Comparison of ENCODE assay signal across 23 cellular contexts in genomic region chr4:29073571-29073970, GRCh38.
DNase-seq lines count a peak whose midpoint lies in the region; ATAC-seq, FAIRE-seq and TF ChIP-seq lines count a peak whose summit lies in the region.
"Had no signal": no experiment of that assay in that cellular context is flagged by ENCODE, and none has a peak within 500 bp of the region (broad histone marks: within the 10 kb centered on the region; RNA-seq: fewer than 3 reads in every experiment).

No MANE protein-coding gene starts in this region.

- H2AK5ac ChIP-seq in mesendoderm (ENCODE audit: low read length) = no peak overlapping the region

- H3K36me3 Mint-ChIP-seq in endodermal cell (ENCODE audit: low read depth) = peaks cover 4% of the 10 kb centered on the region
- H3K36me3 Mint-ChIP-seq: CD8-positive, alpha-beta T cell had no signal

- H3K9ac ChIP-seq in endodermal cell (ENCODE audit: extremely low read depth, low read length, poor library complexity, severe bottlenecking) = no peak overlapping the region
- H3K9ac ChIP-seq in mesendoderm (ENCODE audit: low read length) = no peak overlapping the region
- H3K9ac ChIP-seq in kidney (ENCODE audit: low read length in 2 of 2) = no peak overlapping the region
- H3K9ac ChIP-seq: BLaER1 treated with 17β-estradiol and CSF1 and Interleukin-3, amounts not matched to agents 10 nM and 100 nM had no signal

- no peak overlapping the region for H3K4me3 Mint-ChIP-seq in endodermal cell
- H3K4me3 Mint-ChIP-seq: B cell; CD4-positive, alpha-beta T cell; CD8-positive, alpha-beta T cell had no signal

- TF ChIP-seq POLR2A in gastrocnemius medialis (IDR thresholded peaks at IDR 0.05) = no peak

- H2BK120ac ChIP-seq in mesendoderm (ENCODE audit: low read depth, low read length) = no peak overlapping the region

- no peak for FAIRE-seq in kidney (lab: Jason Lieb, UNC)
- FAIRE-seq: A204.1, D721Med, G401.6, GM12891, GM18507 had no signal

- TF ChIP-seq CTCF in endodermal cell (conservative IDR thresholded peaks at IDR 0.05) (peak; percentile 33), gastrocnemius medialis (IDR thresholded peaks at IDR 0.05 in 4 of 5, conservative IDR thresholded peaks at IDR 0.05 in 1 of 5) (no peak), kidney (IDR thresholded peaks at IDR 0.05; ENCODE audit: borderline replicate concordance, extremely low read depth, insufficient read depth) (no peak)

- no peak overlapping the region for H3K23ac ChIP-seq in mesendoderm (ENCODE audit: low read length)

- H3K4ac ChIP-seq in mesendoderm (ENCODE audit: low read depth, low read length) = no peak overlapping the region

- peak; percentile 44 for DNase-seq in NCI-H226
- DNase-seq in endodermal cell = no peak
- peak; percentile 94 for DNase-seq in mesendoderm
- no peak for DNase-seq in NCI-H524 treated with DMSO at 0.1 percent for 48 hours (lab: John Stamatoyannopoulos, UW)
- DNase-seq in GOT3 (lab: John Stamatoyannopoulos, UW) = no peak
- DNase-seq in gastrocnemius medialis = no peak
- DNase-seq in kidney = no peak
- DNase-seq: 8988T; AML-193; Caco-2; Calu3; CD4-positive, alpha-beta T cell; CD8-positive, alpha-beta T cell; DMS79 treated with DMSO at 0.1 percent for 48 hours; GF-D8 had no signal

- H3K4me1 ChIP-seq in endodermal cell (ENCODE audit: control insufficient read depth, insufficient read depth, low read length) (peaks cover 4% of the 10 kb centered on the region), mesendoderm (ENCODE audit: control insufficient read depth, low read depth, low read length) (no peaks in the 10 kb centered on the region), gastrocnemius medialis (no peaks in the 10 kb centered on the region), kidney (ENCODE audit: control insufficient read depth in 1 of 2, insufficient read depth in 1 of 2, low read depth in 1 of 2, low read length in 2 of 2) (no peaks in the 10 kb centered on the region)
- H3K4me1 ChIP-seq: BLaER1 treated with 17β-estradiol and CSF1 and Interleukin-3, amounts not matched to agents 10 nM and 100 nM; Caco-2 had no signal

- intact Hi-C loops in gastrocnemius medialis (cut with DNase I; ENCODE audit: low total_unique reads) (no loop called here), kidney (cut with DNase I) (no loop called here)

- in situ Hi-C loops in gastrocnemius medialis (cut with MboI; ENCODE audit: low sequenced_read_pairs in 4 of 4) = no loop called here

- WGBS in endodermal cell (ENCODE audit: insufficient coverage in 1 of 2, insufficient read length in 1 of 2), 2 experiments = 54 to 67% methylated on average over 1 of the region's 1 CpG
- WGBS in mesendoderm (ENCODE audit: extremely low coverage, insufficient coverage, low lambda C conversion rate) = no CpG with 5 or more reads among the region's 1 CpG

- no peaks in the 10 kb centered on the region for H3K79me2 ChIP-seq in mesendoderm (ENCODE audit: control insufficient read depth, insufficient read depth, low read length)

- H3K9me3 Mint-ChIP-seq in endodermal cell = peaks cover 19% of the 10 kb centered on the region

- no peak overlapping the region for H3K18ac ChIP-seq in mesendoderm (ENCODE audit: low read length)

- H3K27ac Mint-ChIP-seq in endodermal cell = no peak overlapping the region
- H3K27ac Mint-ChIP-seq: B cell; CD4-positive, alpha-beta T cell; CD8-positive, alpha-beta T cell had no signal

- no peak for ATAC-seq in gastrocnemius medialis
- ATAC-seq: CD8-positive, alpha-beta T cell had no signal

- H3K27ac ChIP-seq in endodermal cell (ENCODE audit: low read depth, low read length) (no peak overlapping the region), mesendoderm (ENCODE audit: low read depth, low read length) (no peak overlapping the region), gastrocnemius medialis (no peak overlapping the region), kidney (ENCODE audit: low read depth in 2 of 2, low read length in 2 of 2) (no peak overlapping the region)
- H3K27ac ChIP-seq: BLaER1 treated with 17β-estradiol and CSF1 and Interleukin-3, amounts not matched to agents 10 nM and 100 nM; C4-2B had no signal

- peaks cover 11% of the 10 kb centered on the region for H3K4me1 Mint-ChIP-seq in endodermal cell
- H3K4me1 Mint-ChIP-seq: B cell had no signal

- H3K9me3 ChIP-seq in endodermal cell (ENCODE audit: control insufficient read depth, low read length) (peaks cover 35% of the 10 kb centered on the region), gastrocnemius medialis (no peaks in the 10 kb centered on the region), kidney (ENCODE audit: control insufficient read depth in 1 of 2, low read length in 2 of 2) (no peaks in the 10 kb centered on the region)
- H3K9me3 ChIP-seq: Caco-2 had no signal

- H3K36me3 ChIP-seq in endodermal cell (ENCODE audit: control insufficient read depth, insufficient read depth, low read length) (no peaks in the 10 kb centered on the region), mesendoderm (ENCODE audit: control insufficient read depth, insufficient read depth, low read length) (no peaks in the 10 kb centered on the region), gastrocnemius medialis (no peaks in the 10 kb centered on the region), kidney (ENCODE audit: control insufficient read depth in 1 of 2, insufficient read depth in 2 of 2, low read length in 2 of 2) (no peaks in the 10 kb centered on the region)
- H3K36me3 ChIP-seq: BLaER1 treated with 17β-estradiol and CSF1 and Interleukin-3, amounts not matched to agents 10 nM and 100 nM had no signal

- no peak overlapping the region for H4K5ac ChIP-seq in mesendoderm (ENCODE audit: low read length)

- H3K79me1 ChIP-seq in mesendoderm (ENCODE audit: low read length) = no peaks in the 10 kb centered on the region

- H4K8ac ChIP-seq in mesendoderm (ENCODE audit: low read depth, low read length) = no peak overlapping the region

- peaks cover 3% of the 10 kb centered on the region for H3K27me3 Mint-ChIP-seq in endodermal cell (ENCODE audit: insufficient read depth)
- H3K27me3 Mint-ChIP-seq: B cell; CD4-positive, alpha-beta T cell had no signal

- H3K56ac ChIP-seq in mesendoderm (ENCODE audit: low read length) = no peak overlapping the region

- no peak overlapping the region for H3K4me3 ChIP-seq in endodermal cell (ENCODE audit: low read length)
- no peak overlapping the region for H3K4me3 ChIP-seq in mesendoderm (ENCODE audit: low read length)
- H3K4me3 ChIP-seq in gastrocnemius medialis = no peak overlapping the region
- H3K4me3 ChIP-seq in kidney (ENCODE audit: low read length in 2 of 2) = no peak overlapping the region
- H3K4me3 ChIP-seq: BLaER1 treated with 17β-estradiol and CSF1 and Interleukin-3, amounts not matched to agents 10 nM and 100 nM had no signal

- no peak overlapping the region for H2BK15ac ChIP-seq in mesendoderm (replicated peaks; ENCODE audit: low read depth)

- H3K4me2 ChIP-seq in mesendoderm (ENCODE audit: low read length) = no peak overlapping the region
- H3K4me2 ChIP-seq: BLaER1 treated with 17β-estradiol and CSF1 and Interleukin-3, amounts not matched to agents 10 nM and 100 nM had no signal

- H3K27me3 ChIP-seq in endodermal cell (ENCODE audit: control insufficient read depth, insufficient read depth, low read length, poor library complexity, severe bottlenecking) (no peaks in the 10 kb centered on the region), mesendoderm (ENCODE audit: insufficient read depth, low read length, poor library complexity) (no peaks in the 10 kb centered on the region), gastrocnemius medialis (no peaks in the 10 kb centered on the region)
- H3K27me3 ChIP-seq: BLaER1 treated with 17β-estradiol and CSF1 and Interleukin-3, amounts not matched to agents 10 nM and 100 nM had no signal

- H2BK5ac ChIP-seq in mesendoderm (ENCODE audit: low read length) = no peak overlapping the region

Comparison
In these comparisons a context has a peak if more than half of its experiments do, and no peak if none do; other contexts are left out.
1. DNase-seq: peak in NCI-H226 (single experiment) and mesendoderm (single experiment); none in endodermal cell (single experiment), NCI-H524 treated with DMSO at 0.1 percent for 48 hours (single experiment), GOT3 (single experiment), gastrocnemius medialis (0 of 2) and kidney (single experiment).